10 cellular contexts compared by ENCODE assay signal in genomic region chr14:99195602-99196309, GRCh38.
A peak's percentile ranks its signal among the peaks of the same experiment; 100 is the strongest.
DNase-seq lines count a peak whose midpoint lies in the region; ATAC-seq and TF ChIP-seq lines count a peak whose summit lies in the region.
"Had no signal": no experiment of that assay in that cellular context is flagged by ENCODE, and none has a peak within 500 bp of the region (broad histone marks: within the 10 kb centered on the region; RNA-seq: fewer than 3 reads in every experiment).

No MANE protein-coding gene starts in this region.

- H3K27me3 Mint-ChIP-seq in T-helper 2 cell treated with Interferon-gamma antibody and Interleukin-4, amounts not matched to agents 5 μg/mL and 100 μg/mL, for 36 hours (ENCODE audit: low read depth), result no peaks in the 10 kb centered on the region
- no peaks in the 10 kb centered on the region for H3K27me3 Mint-ChIP-seq in activated naive CD8-positive, alpha-beta T cell treated with anti-CD3 and anti-CD28 coated beads, Interleukin-2, amount 10 ng/mL, durations not matched to agents 7 days and 5 days
- H3K27me3 Mint-ChIP-seq in nephron (ENCODE audit: low read depth), result peaks cover 60% of the 10 kb centered on the region

- H3K27me3 ChIP-seq in H7 (ENCODE audit: control insufficient read depth, insufficient read depth, low read length), result no peaks in the 10 kb centered on the region

- peaks cover 86% of the 10 kb centered on the region for H3K4me1 Mint-ChIP-seq in T-helper 2 cell treated with Interferon-gamma antibody and Interleukin-4, amounts not matched to agents 5 μg/mL and 100 μg/mL, for 36 hours (ENCODE audit: low read depth)
- peaks cover 85% of the 10 kb centered on the region for H3K4me1 Mint-ChIP-seq in activated naive CD8-positive, alpha-beta T cell treated with anti-CD3 and anti-CD28 coated beads, Interleukin-2, amount 10 ng/mL, durations not matched to agents 7 days and 5 days
- peaks cover 70% of the 10 kb centered on the region for H3K4me1 Mint-ChIP-seq in nephron

- H3K27ac Mint-ChIP-seq in T-helper 2 cell treated with Interferon-gamma antibody and Interleukin-4, amounts not matched to agents 5 μg/mL and 100 μg/mL, for 36 hours, result peak overlapping the region; percentile 90
- H3K27ac Mint-ChIP-seq in activated naive CD8-positive, alpha-beta T cell treated with anti-CD3 and anti-CD28 coated beads, Interleukin-2, amount 10 ng/mL, durations not matched to agents 7 days and 5 days, result peak overlapping the region; percentile 95
- peak overlapping the region; percentile 60 to 78 (median 71) for H3K27ac Mint-ChIP-seq in nephron

- H3K4me3 Mint-ChIP-seq in T-helper 2 cell treated with Interferon-gamma antibody and Interleukin-4, amounts not matched to agents 5 μg/mL and 100 μg/mL, for 36 hours, result peak overlapping the region; percentile 24
- peak overlapping the region; percentile 51 for H3K4me3 Mint-ChIP-seq in activated naive CD8-positive, alpha-beta T cell treated with anti-CD3 and anti-CD28 coated beads, Interleukin-2, amount 10 ng/mL, durations not matched to agents 7 days and 5 days
- H3K4me3 Mint-ChIP-seq in nephron, result peak overlapping the region in 1 of 3 experiments; percentile 55

- H3K9me3 Mint-ChIP-seq in T-helper 2 cell treated with Interferon-gamma antibody and Interleukin-4, amounts not matched to agents 5 μg/mL and 100 μg/mL, for 36 hours, result no peaks in the 10 kb centered on the region
- no peaks in the 10 kb centered on the region for H3K9me3 Mint-ChIP-seq in activated naive CD8-positive, alpha-beta T cell treated with anti-CD3 and anti-CD28 coated beads, Interleukin-2, amount 10 ng/mL, durations not matched to agents 7 days and 5 days
- H3K9me3 Mint-ChIP-seq in nephron, result no peaks in the 10 kb centered on the region

- peaks cover 73% of the 10 kb centered on the region for H3K36me3 Mint-ChIP-seq in T-helper 2 cell treated with Interferon-gamma antibody and Interleukin-4, amounts not matched to agents 5 μg/mL and 100 μg/mL, for 36 hours (ENCODE audit: low read depth)
- peaks cover 26% of the 10 kb centered on the region for H3K36me3 Mint-ChIP-seq in activated naive CD8-positive, alpha-beta T cell treated with anti-CD3 and anti-CD28 coated beads, Interleukin-2, amount 10 ng/mL, durations not matched to agents 7 days and 5 days
- H3K36me3 Mint-ChIP-seq in nephron (ENCODE audit: low read depth), result no peaks in the 10 kb centered on the region

- H3K36me3 ChIP-seq in H7 (replicated peaks; ENCODE audit: control insufficient read depth, insufficient read depth, low read length), result no peaks in the 10 kb centered on the region

- no peak for ATAC-seq in activated naive CD8-positive, alpha-beta T cell treated with anti-CD3 and anti-CD28 coated beads, Interleukin-2, amount 10 ng/mL, durations not matched to agents 7 days and 5 days (ENCODE audit: low read depth)
- ATAC-seq in HG03571 (IDR thresholded peaks at IDR 0.05; ENCODE audit: unreplicated experiment), result no peak
- no peak for ATAC-seq in activated CD4-positive, CD25-positive, alpha-beta regulatory T cell treated with anti-CD3 and anti-CD28 coated beads, Interleukin-2, amount 50 U/mL, for 24 hours

- no peak overlapping the region for H3K4me3 ChIP-seq in H7 (ENCODE audit: insufficient read depth, low read depth, low read length)

- no peak for TF ChIP-seq CTCF in nephron (IDR thresholded peaks at IDR 0.05; ENCODE audit: unreplicated experiment in 3 of 3)

- POLR2A ChIA-PET in activated naive CD8-positive, alpha-beta T cell treated with anti-CD3 and anti-CD28 coated beads, Interleukin-2, amount 10 ng/mL, durations not matched to agents 7 days and 5 days (lab: Charles Lee), result interaction anchor here (0.8 to 1.8 kb wide), 7 partner anchors 9 to 76 kb away, joined by 3 to 6 read pairs (median 4); partner anchors contain the start of gene BCL11B

- no peak for DNase-seq in T-helper 2 cell treated with Interferon-gamma antibody and Interleukin-4, amounts not matched to agents 5 μg/mL and 100 μg/mL, for 36 hours (ENCODE audit: low spot score)
- DNase-seq in T-helper 2 cell, result no peak
- DNase-seq in NCI-H1092 (lab: John Stamatoyannopoulos, UW), result peak; percentile 44
- no peak for DNase-seq in activated naive CD8-positive, alpha-beta T cell treated with anti-CD3 and anti-CD28 coated beads, Interleukin-2, amount 10 ng/mL, durations not matched to agents 7 days and 5 days
- DNase-seq in H7, result no peak
- DNase-seq: central memory CD4-positive, alpha-beta T cell; trophoblast cell had no signal
